ENCODE assay signal across 1 cellular context in the genomic region with DNA sequence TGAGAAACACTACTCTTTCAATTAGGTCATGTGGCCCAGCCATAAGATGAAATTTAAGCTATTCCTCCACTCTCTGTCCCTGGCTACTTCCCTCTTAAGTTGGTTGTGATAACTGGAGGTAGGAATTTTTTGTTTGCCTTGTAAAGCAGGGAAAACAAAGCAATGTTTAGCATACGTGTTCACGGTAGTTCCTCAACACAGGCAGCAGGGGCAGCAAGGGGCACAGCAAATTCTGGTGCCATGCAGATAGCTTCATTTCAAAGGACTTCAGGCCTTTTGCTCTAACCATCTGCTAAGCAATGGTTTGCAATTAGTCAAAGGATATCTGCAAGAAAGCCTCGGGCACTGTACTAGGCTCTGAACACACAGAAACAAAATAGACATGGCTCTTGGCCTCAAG.
TF ChIP-seq lines count a peak whose summit lies in the region.

No MANE protein-coding gene starts in this region.

TF ChIP-seq in GM23338, 12 proteins besides CTCF, POLR2A, EP300 and RAD21 (continued from another document):
- TF ChIP-seq, protein P1, sequence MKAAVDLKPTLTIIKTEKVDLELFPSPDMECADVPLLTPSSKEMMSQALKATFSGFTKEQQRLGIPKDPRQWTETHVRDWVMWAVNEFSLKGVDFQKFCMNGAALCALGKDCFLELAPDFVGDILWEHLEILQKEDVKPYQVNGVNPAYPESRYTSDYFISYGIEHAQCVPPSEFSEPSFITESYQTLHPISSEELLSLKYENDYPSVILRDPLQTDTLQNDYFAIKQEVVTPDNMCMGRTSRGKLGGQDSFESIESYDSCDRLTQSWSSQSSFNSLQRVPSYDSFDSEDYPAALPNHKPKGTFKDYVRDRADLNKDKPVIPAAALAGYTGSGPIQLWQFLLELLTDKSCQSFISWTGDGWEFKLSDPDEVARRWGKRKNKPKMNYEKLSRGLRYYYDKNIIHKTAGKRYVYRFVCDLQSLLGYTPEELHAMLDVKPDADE (IDR thresholded peaks at IDR 0.05): no peak
- TF ChIP-seq CREB1 (CRISPR knock-in tag; IDR thresholded peaks at IDR 0.05; ENCODE audit: low read depth) (no peak), ZNF462 (CRISPR knock-in tag; IDR thresholded peaks at IDR 0.05) (no peak), POLR2AphosphoS5 (IDR thresholded peaks at IDR 0.05; ENCODE audit: low read depth) (no peak), NANOG (IDR thresholded peaks at IDR 0.05; ENCODE audit: borderline replicate concordance) (no peak)
